11 cellular contexts compared by ENCODE assay signal in the genomic region with DNA sequence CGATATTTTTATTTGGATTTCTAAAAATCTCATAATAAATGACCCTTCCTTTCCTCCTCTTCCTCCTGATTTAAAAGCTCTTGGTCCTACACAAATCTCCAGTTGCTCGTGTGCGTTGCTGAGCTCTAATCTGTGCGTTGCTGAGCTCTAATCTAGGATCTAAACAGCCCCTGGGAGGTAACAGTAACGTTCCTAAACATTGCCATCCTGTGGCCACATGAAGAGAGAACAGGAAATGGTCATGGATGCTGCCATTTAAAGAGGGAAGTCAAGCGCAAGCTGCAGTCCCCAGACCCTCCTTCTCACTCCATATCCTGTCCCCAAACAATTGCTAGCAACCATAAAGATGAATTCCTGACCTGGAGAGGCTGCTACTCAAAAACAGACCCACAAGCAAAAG.
A peak's percentile ranks its signal among the peaks of the same experiment; 100 is the strongest.
DNase-seq lines count a peak whose midpoint lies in the region; ATAC-seq, FAIRE-seq and TF ChIP-seq lines count a peak whose summit lies in the region.
"Had no signal": no experiment of that assay in that cellular context is flagged by ENCODE, and none has a peak within 500 bp of the region (broad histone marks: within the 10 kb centered on the region; RNA-seq: fewer than 3 reads in every experiment).

No MANE protein-coding gene starts in this region.

- H2AFZ ChIP-seq in astrocyte (ENCODE audit: low read depth, low read length) = no peak overlapping the region

- H3K4me2 ChIP-seq in astrocyte (ENCODE audit: low read length) = no peak overlapping the region

- H3K4me1 ChIP-seq in astrocyte (ENCODE audit: insufficient read depth, low read length) (peaks cover 47% of the 10 kb centered on the region), lower lobe of right lung (peaks cover 10% of the 10 kb centered on the region)

- H3K4me3 Mint-ChIP-seq in astrocyte (ENCODE audit: unreplicated experiment) = no peak overlapping the region

- peak; percentile 51 for DNase-seq in ELR (ENCODE audit: low read depth)
- peak; percentile 27 for DNase-seq in MV-4-11 (lab: John Stamatoyannopoulos, UW)
- no peak for DNase-seq in astrocyte (ENCODE audit: low read depth)
- DNase-seq in lower lobe of right lung = no peak
- no peak for DNase-seq in T1000 (lab: John Stamatoyannopoulos, UW)
- DNase-seq: NCI-H446 treated with DMSO at 0.1 percent for 48 hours, substantia nigra had no signal

- H3K4me1 Mint-ChIP-seq in astrocyte (ENCODE audit: low read depth, unreplicated experiment) = peaks cover 55% of the 10 kb centered on the region

- TF ChIP-seq CTCF in astrocyte (IDR thresholded peaks at IDR 0.05; ENCODE audit: insufficient read depth, low read depth, low read length) (no peak), lower lobe of right lung (IDR thresholded peaks at IDR 0.05) (no peak)

- no peak for FAIRE-seq in astrocyte (lab: Jason Lieb, UNC)
- FAIRE-seq: GM18507 had no signal

- H3K27me3 Mint-ChIP-seq in astrocyte (ENCODE audit: low read depth, unreplicated experiment) = no peaks in the 10 kb centered on the region

- H3K9me3 Mint-ChIP-seq in astrocyte (ENCODE audit: unreplicated experiment) = no peaks in the 10 kb centered on the region

- H3K27ac Mint-ChIP-seq in astrocyte (ENCODE audit: unreplicated experiment) = peak overlapping the region; percentile 82

- no peaks in the 10 kb centered on the region for H3K9me3 ChIP-seq in astrocyte (ENCODE audit: insufficient read depth, low read depth, low read length)
- H3K9me3 ChIP-seq in lower lobe of right lung = no peaks in the 10 kb centered on the region

- no peaks in the 10 kb centered on the region for H3K79me2 ChIP-seq in astrocyte (ENCODE audit: insufficient read depth, low read length)

- intact Hi-C loops in lower lobe of right lung (cut with DNase I) = no loop called here

- ATAC-seq in lower lobe of right lung = peak; percentile 45 to 64
- no peak for ATAC-seq in GM21576 (IDR thresholded peaks at IDR 0.05; ENCODE audit: unreplicated experiment)
- no peak for ATAC-seq in HG03565 (IDR thresholded peaks at IDR 0.05; ENCODE audit: unreplicated experiment)
- ATAC-seq in HG02678 (IDR thresholded peaks at IDR 0.05; ENCODE audit: unreplicated experiment) = no peak

- H4K20me1 ChIP-seq in astrocyte (ENCODE audit: insufficient read depth, low read length) = no peaks in the 10 kb centered on the region

- H3K9ac ChIP-seq in astrocyte (ENCODE audit: low read length) = no peak overlapping the region

- no peaks in the 10 kb centered on the region for H3K36me3 Mint-ChIP-seq in astrocyte (ENCODE audit: low read depth, unreplicated experiment)

- H3K4me3 ChIP-seq in astrocyte (ENCODE audit: insufficient read depth, low read depth, low read length) = no peak overlapping the region
- H3K4me3 ChIP-seq in lower lobe of right lung = no peak overlapping the region

- no peaks in the 10 kb centered on the region for H3K36me3 ChIP-seq in astrocyte (ENCODE audit: insufficient read depth, low read length)
- no peaks in the 10 kb centered on the region for H3K36me3 ChIP-seq in lower lobe of right lung

- H3K27ac ChIP-seq in astrocyte (ENCODE audit: low read depth, low read length) (peak overlapping the region; percentile 41), lower lobe of right lung (no peak overlapping the region)

- H3K27me3 ChIP-seq in astrocyte (ENCODE audit: insufficient read depth, low read length) (no peaks in the 10 kb centered on the region), lower lobe of right lung (ENCODE audit: low read depth) (no peaks in the 10 kb centered on the region)

Comparison
In these comparisons a context has a peak if more than half of its experiments do, and no peak if none do; other contexts are left out.
1. DNase-seq: peak in ELR (single experiment) and MV-4-11 (single experiment); none in astrocyte (single experiment), lower lobe of right lung (single experiment) and T1000 (single experiment).
2. ATAC-seq: peak in lower lobe of right lung (2 of 2); none in GM21576 (single experiment), HG03565 (single experiment) and HG02678 (single experiment).